ENCODE assay signal across 28 cellular contexts in the genomic region with DNA sequence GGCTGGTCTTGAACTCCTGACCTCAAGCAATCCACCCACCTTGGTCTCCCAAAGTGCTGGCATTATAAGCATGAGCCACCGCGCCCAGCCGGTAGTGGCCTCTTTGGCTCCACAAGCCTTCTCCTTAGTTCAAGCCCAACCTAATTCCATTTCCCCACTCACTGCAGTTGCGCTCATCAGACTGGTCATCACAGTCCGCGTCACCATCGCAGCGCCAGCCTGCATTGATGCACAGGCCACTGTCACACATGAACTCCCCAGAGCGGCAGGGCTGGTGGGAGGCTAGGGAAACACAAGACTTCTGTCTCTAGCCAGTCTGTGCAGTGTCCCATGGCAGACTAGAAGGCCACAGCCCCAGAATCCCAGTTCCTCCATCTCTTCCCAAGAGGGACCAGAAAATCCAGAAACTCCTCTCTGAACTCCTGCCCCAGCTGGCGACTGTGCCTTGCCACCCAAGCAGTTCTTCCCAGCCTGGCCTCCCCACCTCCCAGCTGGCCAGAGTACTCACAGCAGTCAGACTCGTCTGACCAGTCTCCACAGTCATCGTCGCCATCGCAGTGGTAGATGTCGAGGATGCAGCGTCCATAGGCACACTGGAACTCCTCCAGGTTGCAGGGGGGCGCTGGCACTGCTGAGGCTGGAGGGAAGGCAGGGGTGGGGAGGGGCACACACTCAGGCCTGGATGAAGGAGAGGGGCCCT. TPM values are rescaled to one million over a fixed set of nuclear protein-coding genes. Genes with fewer than 3 reads are reported as not detected.
A peak's percentile ranks its signal among the peaks of the same experiment; 100 is the strongest.
DNase-seq lines count a peak whose midpoint lies in the region; FAIRE-seq and TF ChIP-seq lines count a peak whose summit lies in the region.
"Had no signal": no experiment of that assay in that cellular context is flagged by ENCODE, and none has a peak within 500 bp of the region (broad histone marks: within the 10 kb centered on the region; RNA-seq: fewer than 3 reads in every experiment).

No MANE protein-coding gene starts in this region.

- H3K79me2 ChIP-seq in mammary epithelial cell (ENCODE audit: insufficient read depth, low read length), result no peaks in the 10 kb centered on the region
- H3K79me2 ChIP-seq: hepatocyte had no signal

- TF ChIP-seq POLR2A in transverse colon (IDR thresholded peaks at IDR 0.05), result no peak
- TF ChIP-seq POLR2A in vagina (IDR thresholded peaks at IDR 0.05), result no peak

- BruUV-seq in mammary epithelial cell (replicated peaks; lab: Mats Ljungman, UMichigan) (no TSS peak), A673 (replicated peaks; lab: Mats Ljungman, UMichigan) (no TSS peak)

- dilution Hi-C loops in mammary epithelial cell (cut with HindIII; ENCODE audit: low sequenced_read_pairs), result no loop called here

- in situ Hi-C loops in T47D (cut with HindIII; ENCODE audit: low pct_unique_long_range_greater_than_20kb, low sequenced_read_pairs), result no loop called here
- in situ Hi-C loops in mammary epithelial cell (cut with MboI; ENCODE audit: low sequenced_read_pairs in 2 of 2), result no loop called here
- in situ Hi-C loops in transverse colon (cut with MboI; ENCODE audit: low pct_ligation_motif_present in 1 of 4, low pct_unique_long_range_greater_than_20kb in 1 of 4, low sequenced_read_pairs in 3 of 4), result no loop called here

- no peak for FAIRE-seq in urothelium cell line (lab: Jason Lieb, UNC)
- FAIRE-seq: HTR-8/SVneo, keratinocyte had no signal

- intact Hi-C loops in mammary epithelial cell (cut with micrococcal nuclease), result no loop called here
- intact Hi-C loops in transverse colon (cut with DNase I; ENCODE audit: low total_unique reads), result no loop called here
- intact Hi-C loops in vagina (cut with DNase I), result loop anchor here (10.0 kb wide), 1 partner anchor 456 kb away; a partner anchor contains a TSS
- intact Hi-C loops in A673 (cut with micrococcal nuclease; ENCODE audit: unreplicated experiment), result no loop called here

- no peak overlapping the region for H3K4me2 ChIP-seq in mammary epithelial cell (ENCODE audit: insufficient read depth, low read depth, low read length)
- H3K4me2 ChIP-seq: hepatocyte, smooth muscle cell had no signal

- H3K9me3 ChIP-seq in mammary epithelial cell (replicated peaks; ENCODE audit: insufficient read depth, low read length) (no peaks in the 10 kb centered on the region), transverse colon (no peaks in the 10 kb centered on the region), vagina (no peaks in the 10 kb centered on the region), A673 (ENCODE audit: low read depth, low read length, poor library complexity, severe bottlenecking) (no peaks in the 10 kb centered on the region)
- H3K9me3 ChIP-seq: ascending aorta, Peyer's patch, SJSA1, testis had no signal

- no peak overlapping the region for H3K27ac ChIP-seq in mammary epithelial cell (ENCODE audit: insufficient read depth, low read depth, low read length)
- H3K27ac ChIP-seq in cingulate gyrus (ENCODE audit: low read depth, low read length), result peak overlapping the region; percentile 19
- H3K27ac ChIP-seq in transverse colon, result no peak overlapping the region
- no peak overlapping the region for H3K27ac ChIP-seq in vagina
- no peak overlapping the region for H3K27ac ChIP-seq in A673 (ENCODE audit: low read depth, low read length, poor library complexity, severe bottlenecking)
- H3K27ac ChIP-seq: ascending aorta, C4-2B, hepatocyte, Peyer's patch, SJSA1, testis had no signal

- no peak overlapping the region for H2AFZ ChIP-seq in mammary epithelial cell (ENCODE audit: low read depth, low read length)
- H2AFZ ChIP-seq: hepatocyte had no signal

- no peak for TF ChIP-seq EP300 in transverse colon (IDR thresholded peaks at IDR 0.05; ENCODE audit: low read depth)

- H3K9ac ChIP-seq in mammary epithelial cell (ENCODE audit: insufficient read depth, low read length), result no peak overlapping the region

- no peaks in the 10 kb centered on the region for H3K36me3 ChIP-seq in mammary epithelial cell (ENCODE audit: insufficient read depth, low read length)
- H3K36me3 ChIP-seq in transverse colon, result no peaks in the 10 kb centered on the region
- H3K36me3 ChIP-seq in vagina, result peaks cover 0 to 2% of the 10 kb centered on the region in 2 donors
- peaks cover 6% of the 10 kb centered on the region for H3K36me3 ChIP-seq in A673 (ENCODE audit: insufficient read depth, low read length, poor library complexity, severe bottlenecking)
- H3K36me3 ChIP-seq: ascending aorta, SJSA1 had no signal

- WGBS in mammary epithelial cell (ENCODE audit: low coverage, missing lambda C conversion rate), result 86% methylated on average over 17 of the region's 17 CpGs
- 91 to 100% methylated on average over 3 to 17 of the region's 17 CpGs for WGBS in transverse colon (ENCODE audit: low coverage in 1 of 2), 2 donors

- TF ChIP-seq CTCF in mammary epithelial cell (conservative IDR thresholded peaks at IDR 0.05 in 1 of 2, IDR thresholded peaks at IDR 0.05 in 1 of 2; ENCODE audit: extremely low read depth in 1 of 2, insufficient read depth in 1 of 2, low read depth in 1 of 2, low read length in 2 of 2) (no peak), transverse colon (IDR thresholded peaks at IDR 0.05) (no peak), vagina (IDR thresholded peaks at IDR 0.05) (no peak), A673 (conservative IDR thresholded peaks at IDR 0.05; ENCODE audit: low read depth, low read length) (no peak)

- H3K4me3 ChIP-seq in mammary epithelial cell (replicated peaks in 1 of 3; ENCODE audit: insufficient read depth in 1 of 3, low read depth in 2 of 3, low read length in 3 of 3) (no peak overlapping the region), transverse colon (no peak overlapping the region), vagina (no peak overlapping the region), A673 (ENCODE audit: low read depth, low read length, poor library complexity, severe bottlenecking) (no peak overlapping the region)
- H3K4me3 ChIP-seq: ascending aorta, hepatocyte, Peyer's patch, SJSA1, smooth muscle cell, testis had no signal

- H3K27me3 ChIP-seq in mammary epithelial cell (ENCODE audit: insufficient read depth, low read length) (no peaks in the 10 kb centered on the region), transverse colon (no peaks in the 10 kb centered on the region), vagina (no peaks in the 10 kb centered on the region), A673 (replicated peaks; ENCODE audit: insufficient read depth, low read depth, low read length, poor library complexity) (no peaks in the 10 kb centered on the region)
- H3K27me3 ChIP-seq: ascending aorta, hepatocyte, Peyer's patch, SJSA1, testis had no signal

- H4K20me1 ChIP-seq in mammary epithelial cell (ENCODE audit: insufficient read depth, low read length), result no peaks in the 10 kb centered on the region

- POLR2A ChIA-PET in A673 (lab: Charles Lee; ENCODE audit: low non-redundant PET), result no interaction called here

- DNase-seq in T47D (ENCODE audit: low read depth in 1 of 2, low spot score in 1 of 2) (peak; percentile 88 to 92), mammary epithelial cell (no peak), mucosa of gallbladder (ENCODE audit: low spot score) (peak; percentile 63), transverse colon (no peak), urothelium cell line (ENCODE audit: low spot score) (no peak), vagina (ENCODE audit: extremely low spot score in 2 of 2) (no peak), A673 (ENCODE audit: low spot score) (no peak)
- DNase-seq: ACHN; activated CD4-positive, alpha-beta T cell treated with anti-CD3 and anti-CD28 coated beads for 4 hours; activated naive CD4-positive, alpha-beta T cell treated with anti-CD3 and anti-CD28 coated beads, Interleukin-2, amount 10 ng/mL, durations not matched to agents 7 days and 5 days; foreskin melanocyte; GDM1; HFFc6; NCI-H1048; NCI-H2029 treated with DMSO at 0.1 percent for 48 hours; NCI-H446; Peyer's patch; retina; T-helper 1 cell; testis had no signal

- CTCF ChIA-PET in mammary epithelial cell (lab: Charles Lee; ENCODE audit: low non-redundant PET), result no interaction called here
- CTCF ChIA-PET in A673 (lab: Charles Lee), result no interaction called here

- H3K4me1 ChIP-seq in mammary epithelial cell (ENCODE audit: insufficient read depth, low read length), result no peaks in the 10 kb centered on the region
- H3K4me1 ChIP-seq in transverse colon, result no peaks in the 10 kb centered on the region
- no peaks in the 10 kb centered on the region for H3K4me1 ChIP-seq in vagina
- no peaks in the 10 kb centered on the region for H3K4me1 ChIP-seq in A673 (ENCODE audit: insufficient read depth, low read length, poor library complexity, severe bottlenecking)
- H3K4me1 ChIP-seq: Peyer's patch, SJSA1 had no signal

RNA-seq across cellular contexts. Expression of a gene that starts 19.8 kb away (rescaled TPM):
- total RNA-seq in mammary epithelial cell (1 to 10 TPM; 2.7 to 5.7 TPM), mucosa of gallbladder (14.5 TPM), transverse colon (10 to 100 TPM in 3 of 4 donors, 1 to 10 TPM in 1; 7.9 to 52.4 (median 16.2) TPM), vagina (10.1 TPM), A673 (2021) (31.8 and 39.6 TPM in 2 replicates)
- polyA plus RNA-seq in mammary epithelial cell, result 3.8 TPM
- 7.0 TPM for polyA minus RNA-seq in mammary epithelial cell

RNA-seq across cellular contexts. Expression of a gene that starts 38.0 kb away (rescaled TPM):
- total RNA-seq in mammary epithelial cell, result 10 to 100 TPM; 25.7 to 35.0 TPM
- 31.6 TPM for polyA plus RNA-seq in mammary epithelial cell
- polyA minus RNA-seq in mammary epithelial cell, result 25.9 TPM
- total RNA-seq in mucosa of gallbladder, result 39.1 TPM
- total RNA-seq in transverse colon, result 10 to 100 TPM; 18.3 to 27.0 (median 24.6) TPM
- 30.7 TPM for total RNA-seq in vagina
- 79.3 and 89.7 TPM in 2 replicates for total RNA-seq in A673 (2021)

RNA-seq across cellular contexts. Expression of a gene that starts 52.5 kb away (rescaled TPM):
- total RNA-seq in mammary epithelial cell, result 100 to 1,000 TPM in 1 of 2 donors, 10 to 100 TPM in 1; 60.3 to 128 TPM
- 60.0 TPM for polyA plus RNA-seq in mammary epithelial cell
- 110 TPM for polyA minus RNA-seq in mammary epithelial cell
- 64.6 TPM for total RNA-seq in mucosa of gallbladder
- 10 to 100 TPM in 3 of 4 donors, 1 to 10 TPM in 1; 9.7 to 32.2 (median 28.1) TPM for total RNA-seq in transverse colon
- 32.9 TPM for total RNA-seq in vagina
- total RNA-seq in A673 (2021), result 572 and 581 TPM in 2 replicates

Comparison
In these comparisons a context has a peak if more than half of its experiments do, and no peak if none do; other contexts are left out.
1. DNase-seq: peak in T47D (2 of 2) and mucosa of gallbladder (single experiment); none in mammary epithelial cell (single experiment), transverse colon (single experiment), urothelium cell line (single experiment), vagina (0 of 2) and A673 (single experiment).